ENCODE assay signal across 1 cellular context in genomic region chr20:33209789-33210188, GRCh38.
TF ChIP-seq lines count a peak whose summit lies in the region.

No MANE protein-coding gene starts in this region.

TF ChIP-seq in HepG2, 621 proteins besides CTCF, POLR2A, EP300 and RAD21 (continued from another document and continues in another):
- TF ChIP-seq ZBTB14 (CRISPR knock-in tag; IDR thresholded peaks at IDR 0.05) (0 out of 2 replicates have a peak, but pooled peaks have one; percentile 32), DRAP1 (CRISPR knock-in tag; IDR thresholded peaks at IDR 0.05) (peak; percentile 70; the same call in 1 of the 2 replicates), SMYD3 (CRISPR knock-in tag; IDR thresholded peaks at IDR 0.05) (peak; percentile 98), SMAD3 (CRISPR knock-in tag; IDR thresholded peaks at IDR 0.05) (peak; percentile 100), ZBTB8A (CRISPR knock-in tag; IDR thresholded peaks at IDR 0.05; ENCODE audit: borderline replicate concordance, low read depth) (no peak), ZNF30 (CRISPR knock-in tag; IDR thresholded peaks at IDR 0.05) (peak; percentile 65; the same call in 1 of the 2 replicates), PHF21A (CRISPR knock-in tag; IDR thresholded peaks at IDR 0.05) (no peak), FOXK1 (CRISPR knock-in tag; IDR thresholded peaks at IDR 0.05; ENCODE audit: borderline replicate concordance, low read depth) (peak; percentile 94; the same call in 1 of the 2 replicates), ZNF543 (CRISPR knock-in tag; IDR thresholded peaks at IDR 0.05) (peak; percentile 94), NFKBIZ (CRISPR knock-in tag; IDR thresholded peaks at IDR 0.05) (peak; percentile 98), SOX6 (IDR thresholded peaks at IDR 0.05) (no peak), SOX6 (CRISPR knock-in tag; IDR thresholded peaks at IDR 0.05) (no peak), MXD1 (CRISPR knock-in tag; IDR thresholded peaks at IDR 0.05) (peak; percentile 44; the same call in 1 of the 2 replicates), POLR2G (IDR thresholded peaks at IDR 0.05; ENCODE audit: low read depth, low read length) (no peak), ZNF572 (CRISPR knock-in tag; IDR thresholded peaks at IDR 0.05) (no peak), ZKSCAN8 (CRISPR knock-in tag; IDR thresholded peaks at IDR 0.05; ENCODE audit: borderline replicate concordance) (peak; percentile 90), ZNF790 (CRISPR knock-in tag; IDR thresholded peaks at IDR 0.05; ENCODE audit: borderline replicate concordance) (peak; percentile 98; the same call in 1 of the 2 replicates), ZNF18 (CRISPR knock-in tag; IDR thresholded peaks at IDR 0.05; ENCODE audit: insufficient replicate concordance) (peak; percentile 80), TAF15 (IDR thresholded peaks at IDR 0.05; ENCODE audit: low read depth, low read length, poor library complexity, severe bottlenecking) (no peak), NONO (IDR thresholded peaks at IDR 0.05) (no peak), NONO (CRISPR knock-in tag; conservative IDR thresholded peaks at IDR 0.05) (peak; percentile 39; the same call in 1 of the 2 replicates), REPIN1 (CRISPR knock-in tag; IDR thresholded peaks at IDR 0.05; ENCODE audit: borderline replicate concordance, low read depth) (peak; percentile 95), MTERF4 (CRISPR knock-in tag; IDR thresholded peaks at IDR 0.05) (peak; percentile 98), ZNF782 (CRISPR knock-in tag; IDR thresholded peaks at IDR 0.05; ENCODE audit: borderline replicate concordance) (peak; percentile 96), ZNF224 (CRISPR knock-in tag; IDR thresholded peaks at IDR 0.05) (peak; percentile 52; the same call in 1 of the 2 replicates), ZNF331 (CRISPR knock-in tag; IDR thresholded peaks at IDR 0.05) (peak; percentile 99), NR2F6 (IDR thresholded peaks at IDR 0.05) (no peak), NR2F6 (CRISPR knock-in tag; IDR thresholded peaks at IDR 0.05) (peak; percentile 73), CAMTA2 (CRISPR knock-in tag; IDR thresholded peaks at IDR 0.05; ENCODE audit: borderline replicate concordance) (peak; percentile 62; the same call in 1 of the 2 replicates), ZNF44 (CRISPR knock-in tag; IDR thresholded peaks at IDR 0.05) (peak; percentile 85; the same call in 1 of the 2 replicates), ZNF34 (CRISPR knock-in tag; IDR thresholded peaks at IDR 0.05; ENCODE audit: borderline replicate concordance) (no peak), POLR2AphosphoS5 (IDR thresholded peaks at IDR 0.05; ENCODE audit: low read depth, low read length) (no peak), ATF2 (CRISPR knock-in tag; IDR thresholded peaks at IDR 0.05) (peak; percentile 94), KLF12 (CRISPR knock-in tag; IDR thresholded peaks at IDR 0.05; ENCODE audit: borderline replicate concordance) (peak; percentile 96), ISL2 (CRISPR knock-in tag; IDR thresholded peaks at IDR 0.05) (peak; percentile 74), MEIS1 (CRISPR knock-in tag; IDR thresholded peaks at IDR 0.05; ENCODE audit: borderline replicate concordance) (peak; percentile 84; the same call in 1 of the 2 replicates), ZNF772 (CRISPR knock-in tag; IDR thresholded peaks at IDR 0.05) (peak; percentile 93), ZNF672 (CRISPR knock-in tag; IDR thresholded peaks at IDR 0.05) (peak; percentile 79; the same call in 1 of the 2 replicates), TFAP4 (IDR thresholded peaks at IDR 0.05; ENCODE audit: borderline replicate concordance, low read depth) (no peak), MBD4 (IDR thresholded peaks at IDR 0.05; ENCODE audit: borderline replicate concordance, low read length) (no peak), JARID2 (CRISPR knock-in tag; IDR thresholded peaks at IDR 0.05; ENCODE audit: insufficient replicate concordance) (peak; percentile 91), GPN1 (CRISPR knock-in tag; IDR thresholded peaks at IDR 0.05; ENCODE audit: borderline replicate concordance) (peak; percentile 90; the same call in 1 of the 2 replicates), ETV5 (CRISPR knock-in tag; IDR thresholded peaks at IDR 0.05; ENCODE audit: borderline replicate concordance) (peak; percentile 88), ARID4A (CRISPR knock-in tag; IDR thresholded peaks at IDR 0.05; ENCODE audit: borderline replicate concordance) (peak; percentile 56; the same call in 1 of the 2 replicates), JDP2 (CRISPR knock-in tag; IDR thresholded peaks at IDR 0.05; ENCODE audit: borderline replicate concordance) (peak; percentile 96; the same call in 1 of the 2 replicates), ZSCAN30 (CRISPR knock-in tag; IDR thresholded peaks at IDR 0.05) (peak; percentile 86; the same call in 1 of the 2 replicates), ZNF431 (CRISPR knock-in tag; IDR thresholded peaks at IDR 0.05; ENCODE audit: borderline replicate concordance, low read depth) (peak; percentile 91; the same call in 1 of the 2 replicates), ZNF143 (CRISPR knock-in tag; IDR thresholded peaks at IDR 0.05) (peak; percentile 50; the same call in 1 of the 2 replicates), FLYWCH1 (CRISPR knock-in tag; IDR thresholded peaks at IDR 0.05) (peak; percentile 88; the same call in 1 of the 2 replicates), TGIF2 (CRISPR knock-in tag; IDR thresholded peaks at IDR 0.05) (peak; percentile 98), TEAD3 (CRISPR knock-in tag; optimal IDR thresholded peaks at IDR 0.05; ENCODE audit: borderline replicate concordance) (peak; percentile 85), TFDP2 (CRISPR knock-in tag; IDR thresholded peaks at IDR 0.05) (peak; percentile 80), HDAC1 (CRISPR knock-in tag; IDR thresholded peaks at IDR 0.05) (peak; percentile 37; the same call in 1 of the 2 replicates), AGO2 (optimal IDR thresholded peaks at IDR 0.05; ENCODE audit: low read depth, low read length) (no peak), PLSCR1 (CRISPR knock-in tag; IDR thresholded peaks at IDR 0.05; ENCODE audit: borderline replicate concordance) (no peak)
